8 cellular contexts compared by ENCODE assay signal in the genomic region with DNA sequence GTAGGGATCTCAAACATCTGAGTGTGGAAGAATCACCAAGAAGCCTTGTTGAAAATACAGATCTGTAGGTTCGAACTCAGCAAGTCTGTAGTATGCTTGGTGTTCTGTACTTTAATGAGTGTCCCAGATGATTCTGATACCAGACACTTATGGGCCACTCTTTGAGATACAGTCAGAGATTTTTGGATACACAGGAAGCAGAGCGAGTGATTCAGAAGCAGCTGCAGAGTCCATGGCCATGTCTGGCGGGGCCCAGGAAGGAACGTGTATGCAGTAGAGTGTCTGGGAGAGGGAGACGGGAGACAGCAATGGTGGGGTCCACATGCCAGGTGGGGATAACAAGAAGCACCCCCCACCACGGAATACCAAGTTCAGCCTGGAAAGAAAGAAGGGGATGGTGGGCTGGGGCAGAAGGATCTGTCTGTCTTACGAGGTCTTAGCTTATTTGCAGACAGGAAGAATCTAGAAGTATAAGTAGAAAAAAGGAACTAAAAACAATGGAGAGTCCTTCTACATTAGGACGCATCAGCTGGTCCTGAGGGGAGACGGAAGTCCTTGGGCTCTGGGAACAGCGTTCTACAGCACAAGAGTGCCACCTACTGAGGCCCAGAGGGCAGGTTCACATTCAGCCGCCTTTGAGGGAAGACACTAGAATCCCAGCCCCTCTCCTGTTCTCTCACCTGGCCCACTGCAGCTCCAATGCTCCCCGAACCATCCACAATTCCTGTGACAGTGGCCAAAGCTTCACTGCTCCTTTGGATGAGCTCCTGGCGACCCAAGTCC. TPM values are rescaled to one million over a fixed set of nuclear protein-coding genes. Genes with fewer than 3 reads are reported as not detected.
A peak's percentile ranks its signal among the peaks of the same experiment; 100 is the strongest.
DNase-seq lines count a peak whose midpoint lies in the region; ATAC-seq and TF ChIP-seq lines count a peak whose summit lies in the region.

No MANE protein-coding gene starts in this region.

- no peaks in the 10 kb centered on the region for H3K9me2 ChIP-seq in DOHH2 (replicated peaks; ENCODE audit: control insufficient read depth, low read length)

- no peak overlapping the region for H3K4me3 Mint-ChIP-seq in stimulated activated memory B cell treated with anti-CD40 and anti-IgM and Interleukin-4, amounts not matched to agents 10 μg/mL and 1 μg/mL and 100 μg/mL, for 72 hours
- H3K4me3 Mint-ChIP-seq in activated T-cell treated with anti-CD3 and anti-CD28 coated beads, Interleukin-2, amount 50 U/mL, for 24 hours, result no peak overlapping the region

- H4K20me1 ChIP-seq in DOHH2 (ENCODE audit: control insufficient read depth, insufficient read depth, low read depth, low read length) (no peaks in the 10 kb centered on the region), KMS-11 (ENCODE audit: insufficient read depth) (no peaks in the 10 kb centered on the region)

- intact Hi-C loops in left cardiac atrium (cut with DNase I), result no loop called here

- peak overlapping the region; percentile 18 for H3K4me2 ChIP-seq in DOHH2 (ENCODE audit: low read length)
- no peak overlapping the region for H3K4me2 ChIP-seq in KMS-11

- H3K27ac Mint-ChIP-seq in stimulated activated memory B cell treated with anti-CD40 and anti-IgM and Interleukin-4, amounts not matched to agents 10 μg/mL and 1 μg/mL and 100 μg/mL, for 72 hours, result no peak overlapping the region
- no peak overlapping the region for H3K27ac Mint-ChIP-seq in activated T-cell treated with anti-CD3 and anti-CD28 coated beads, Interleukin-2, amount 50 U/mL, for 24 hours

- DNase-seq in UCSD-AML1 (lab: John Stamatoyannopoulos, UW; ENCODE audit: unreplicated experiment) (peak; percentile 36), left cardiac atrium (peak; percentile 41)
- no peak for DNase-seq in activated T-cell treated with anti-CD3 and anti-CD28 coated beads, Interleukin-2, amount 50 U/mL, for 24 hours
- DNase-seq in activated CD8-positive, alpha-beta memory T cell treated with anti-CD3 and anti-CD28 coated beads, Interleukin-2, amount 50 U/mL, for 4 hours, result no peak

- H3K4me3 ChIP-seq in DOHH2 (ENCODE audit: low read length), result no peak overlapping the region
- no peak overlapping the region for H3K4me3 ChIP-seq in KMS-11 (IDR thresholded peaks at IDR 0.05; ENCODE audit: insufficient read depth, low read depth, low read length)

- H3K9me3 Mint-ChIP-seq in stimulated activated memory B cell treated with anti-CD40 and anti-IgM and Interleukin-4, amounts not matched to agents 10 μg/mL and 1 μg/mL and 100 μg/mL, for 72 hours, result no peaks in the 10 kb centered on the region
- no peaks in the 10 kb centered on the region for H3K9me3 Mint-ChIP-seq in activated T-cell treated with anti-CD3 and anti-CD28 coated beads, Interleukin-2, amount 50 U/mL, for 24 hours

- H3K4me1 ChIP-seq in DOHH2 (ENCODE audit: control insufficient read depth, low read length), result peaks cover 10% of the 10 kb centered on the region
- H3K4me1 ChIP-seq in KMS-11 (ENCODE audit: low read depth, poor library complexity, severe bottlenecking), result no peaks in the 10 kb centered on the region

- no peaks in the 10 kb centered on the region for H3K36me3 ChIP-seq in DOHH2 (ENCODE audit: control insufficient read depth, low read length)
- H3K36me3 ChIP-seq in KMS-11 (ENCODE audit: insufficient read depth), result no peaks in the 10 kb centered on the region

- H3K9ac ChIP-seq in KMS-11, result no peak overlapping the region

- H3K9me3 ChIP-seq in DOHH2 (ENCODE audit: control insufficient read depth, insufficient read depth, low read length), result no peaks in the 10 kb centered on the region

- H2AFZ ChIP-seq in KMS-11 (ENCODE audit: low read depth), result no peak overlapping the region

- peak; percentile 96 for TF ChIP-seq CTCF in DOHH2 (IDR thresholded peaks at IDR 0.05; ENCODE audit: low read depth, low read length, poor library complexity, severe bottlenecking)
- 0 out of 2 replicates have a peak, but pooled peaks have one; percentile 30 for TF ChIP-seq CTCF in KMS-11 (conservative IDR thresholded peaks at IDR 0.05; ENCODE audit: low read depth, low read length)

- no peaks in the 10 kb centered on the region for H3F3A ChIP-seq in DOHH2 (ENCODE audit: control insufficient read depth, insufficient read depth)

- peaks cover 5% of the 10 kb centered on the region for H3K4me1 Mint-ChIP-seq in stimulated activated memory B cell treated with anti-CD40 and anti-IgM and Interleukin-4, amounts not matched to agents 10 μg/mL and 1 μg/mL and 100 μg/mL, for 72 hours
- H3K4me1 Mint-ChIP-seq in activated T-cell treated with anti-CD3 and anti-CD28 coated beads, Interleukin-2, amount 50 U/mL, for 24 hours (ENCODE audit: low read depth), result no peaks in the 10 kb centered on the region

- H3K36me3 Mint-ChIP-seq in stimulated activated memory B cell treated with anti-CD40 and anti-IgM and Interleukin-4, amounts not matched to agents 10 μg/mL and 1 μg/mL and 100 μg/mL, for 72 hours, result peaks cover 57% of the 10 kb centered on the region
- peaks cover 80% of the 10 kb centered on the region for H3K36me3 Mint-ChIP-seq in activated T-cell treated with anti-CD3 and anti-CD28 coated beads, Interleukin-2, amount 50 U/mL, for 24 hours (ENCODE audit: low read depth)

- H3K27ac ChIP-seq in DOHH2 (ENCODE audit: low read depth, low read length) (no peak overlapping the region), KMS-11 (no peak overlapping the region)

- H3K27me3 ChIP-seq in DOHH2 (ENCODE audit: control insufficient read depth, low read length), result no peaks in the 10 kb centered on the region
- no peaks in the 10 kb centered on the region for H3K27me3 ChIP-seq in KMS-11 (ENCODE audit: insufficient read depth, low read depth)

- H3K79me2 ChIP-seq in DOHH2 (ENCODE audit: control insufficient read depth, low read length) (no peaks in the 10 kb centered on the region), KMS-11 (ENCODE audit: insufficient read depth, low read depth) (no peaks in the 10 kb centered on the region)

- peak; percentile 76 to 87 for ATAC-seq in left cardiac atrium
- peak; percentile 55 for ATAC-seq in stimulated activated memory B cell treated with anti-CD40 and anti-IgM and Interleukin-4, amounts not matched to agents 10 μg/mL and 1 μg/mL and 100 μg/mL, for 72 hours
- no peak for ATAC-seq in HG02981 (IDR thresholded peaks at IDR 0.05; ENCODE audit: unreplicated experiment)

- H3K27me3 Mint-ChIP-seq in stimulated activated memory B cell treated with anti-CD40 and anti-IgM and Interleukin-4, amounts not matched to agents 10 μg/mL and 1 μg/mL and 100 μg/mL, for 72 hours, result no peaks in the 10 kb centered on the region
- H3K27me3 Mint-ChIP-seq in activated T-cell treated with anti-CD3 and anti-CD28 coated beads, Interleukin-2, amount 50 U/mL, for 24 hours, result no peaks in the 10 kb centered on the region

RNA-seq across cellular contexts. Expression of gene SLC37A3, which starts 55.4 kb away (rescaled TPM):
- total RNA-seq in left cardiac atrium, result 10 to 100 TPM; 11.4 to 18.7 TPM

Comparison
In these comparisons a context has a peak if more than half of its experiments do, and no peak if none do; other contexts are left out.
1. DNase-seq: peak in UCSD-AML1 (single experiment) and left cardiac atrium (single experiment); none in activated T-cell treated with anti-CD3 and anti-CD28 coated beads, Interleukin-2, amount 50 U/mL, for 24 hours (single experiment) and activated CD8-positive, alpha-beta memory T cell treated with anti-CD3 and anti-CD28 coated beads, Interleukin-2, amount 50 U/mL, for 4 hours (single experiment).